In genomic region chr4:113686950-113687718, GRCh38 we compare ENCODE assay signal across 9 cellular contexts.
DNase-seq lines count a peak whose midpoint lies in the region; ATAC-seq and TF ChIP-seq lines count a peak whose summit lies in the region.
"Had no signal": no experiment of that assay in that cellular context is flagged by ENCODE, and none has a peak within 500 bp of the region (broad histone marks: within the 10 kb centered on the region; RNA-seq: fewer than 3 reads in every experiment).

No MANE protein-coding gene starts in this region.

- H3K79me2 ChIP-seq in GM23248 (ENCODE audit: insufficient read depth), result peaks cover 94% of the 10 kb centered on the region

- H3K36me3 ChIP-seq in GM23248 (ENCODE audit: low read depth), result no peaks in the 10 kb centered on the region

- no peak overlapping the region for H2AFZ ChIP-seq in GM23248

- H3K4me1 Mint-ChIP-seq in activated naive CD8-positive, alpha-beta T cell treated with anti-CD3 and anti-CD28 coated beads for 36 hours, result peaks cover 53% of the 10 kb centered on the region
- H3K4me1 Mint-ChIP-seq in naive thymus-derived CD8-positive, alpha-beta T cell, result peaks cover 27 to 70% (median 59%) of the 10 kb centered on the region in 4 donors

- WGBS in GM23248 (ENCODE audit: low coverage in 1 of 2, low lambda C conversion rate in 2 of 2, missing lambda C conversion rate in 2 of 2), 2 experiments, result 84 to 90% methylated on average over 4 of the region's 4 CpGs

- DNase-seq in GM12865 (ENCODE audit: low read depth), result peak; percentile 33
- DNase-seq in GM23248, result peak; percentile 17
- DNase-seq in activated naive CD8-positive, alpha-beta T cell treated with anti-CD3 and anti-CD28 coated beads for 36 hours, result peak; percentile 9
- DNase-seq in naive thymus-derived CD8-positive, alpha-beta T cell, result peak in 1 of 10 donors; percentile 27
- DNase-seq in stimulated activated naive CD4-positive, alpha-beta T cell treated with Interleukin-2 at 50 U/mL for 16 hours (lab: John Stamatoyannopoulos, UW), result no peak
- no peak for DNase-seq in NCI-H1417 treated with DMSO at 0.1 percent for 48 hours (lab: John Stamatoyannopoulos, UW)
- DNase-seq: activated CD8-positive, alpha-beta memory T cell treated with anti-CD3 and anti-CD28 coated beads, Interleukin-2, amount 50 U/mL, for 4 hours had no signal

- H3K27me3 ChIP-seq in GM23248 (replicated peaks; ENCODE audit: insufficient read depth), result no peaks in the 10 kb centered on the region

- no peak for TF ChIP-seq CTCF in GM12865 (IDR thresholded peaks at IDR 0.05; ENCODE audit: insufficient read depth, low read depth, low read length, missing control alignments)

- no peak overlapping the region for H3K4me2 ChIP-seq in GM23248 (ENCODE audit: unreplicated experiment)

- POLR2A ChIA-PET in naive thymus-derived CD8-positive, alpha-beta T cell (lab: Charles Lee), result no interaction called here

- H3K36me3 Mint-ChIP-seq in activated naive CD8-positive, alpha-beta T cell treated with anti-CD3 and anti-CD28 coated beads for 36 hours, result peaks cover 73% of the 10 kb centered on the region
- H3K36me3 Mint-ChIP-seq in naive thymus-derived CD8-positive, alpha-beta T cell, result peaks cover 0 to 18% (median 0%) of the 10 kb centered on the region in 3 donors

- no peaks in the 10 kb centered on the region for H3K9me2 ChIP-seq in GM23248 (ENCODE audit: insufficient read depth)

- no peaks in the 10 kb centered on the region for H3K9me3 Mint-ChIP-seq in activated naive CD8-positive, alpha-beta T cell treated with anti-CD3 and anti-CD28 coated beads for 36 hours
- H3K9me3 Mint-ChIP-seq in naive thymus-derived CD8-positive, alpha-beta T cell, result no peaks in the 10 kb centered on the region

- H3K9me3 ChIP-seq in GM23248 (ENCODE audit: low read depth), result no peaks in the 10 kb centered on the region

- H3F3A ChIP-seq in GM23248 (ENCODE audit: insufficient read depth), result peaks cover 32% of the 10 kb centered on the region

- H3K27ac ChIP-seq in GM23248, result no peak overlapping the region
- H3K27ac ChIP-seq: SK-N-MC had no signal

- ATAC-seq in naive thymus-derived CD8-positive, alpha-beta T cell, result no peak
- ATAC-seq in HG03108 (IDR thresholded peaks at IDR 0.05; ENCODE audit: unreplicated experiment), result no peak

- no peak overlapping the region for H3K9ac ChIP-seq in GM23248

- H3K4me1 ChIP-seq in GM23248 (ENCODE audit: insufficient read depth), result peaks cover 40% of the 10 kb centered on the region

- in situ Hi-C loops in GM23248 (cut with MboI), result no loop called here

- peak overlapping the region; percentile 52 for H3K4me3 Mint-ChIP-seq in activated naive CD8-positive, alpha-beta T cell treated with anti-CD3 and anti-CD28 coated beads for 36 hours
- H3K4me3 Mint-ChIP-seq in naive thymus-derived CD8-positive, alpha-beta T cell, result peak overlapping the region in 2 of 10 donors; percentile 39 to 49

- H3K27ac Mint-ChIP-seq in activated naive CD8-positive, alpha-beta T cell treated with anti-CD3 and anti-CD28 coated beads for 36 hours, result peak overlapping the region; percentile 83
- H3K27ac Mint-ChIP-seq in naive thymus-derived CD8-positive, alpha-beta T cell, result peak overlapping the region in 6 of 10 donors; percentile 4 to 61 (median 21)

- H4K20me1 ChIP-seq in GM23248 (ENCODE audit: insufficient read depth), result peaks cover 4% of the 10 kb centered on the region; the same call in 1 of the 2 replicates

- H3K4me3 ChIP-seq in GM12865 (ENCODE audit: low read depth, low read length), result no peak overlapping the region
- no peak overlapping the region for H3K4me3 ChIP-seq in GM23248
- H3K4me3 ChIP-seq: SK-N-MC had no signal

- H3K27me3 Mint-ChIP-seq in activated naive CD8-positive, alpha-beta T cell treated with anti-CD3 and anti-CD28 coated beads for 36 hours, result no peaks in the 10 kb centered on the region
- H3K27me3 Mint-ChIP-seq in naive thymus-derived CD8-positive, alpha-beta T cell, result no peaks in the 10 kb centered on the region

Comparison
In these comparisons a context has a peak if more than half of its experiments do, and no peak if none do; other contexts are left out.
1. DNase-seq: peak in GM12865 (single experiment), GM23248 (single experiment) and activated naive CD8-positive, alpha-beta T cell treated with anti-CD3 and anti-CD28 coated beads for 36 hours (single experiment); none in stimulated activated naive CD4-positive, alpha-beta T cell treated with Interleukin-2 at 50 U/mL for 16 hours (single experiment) and NCI-H1417 treated with DMSO at 0.1 percent for 48 hours (single experiment).